ENCODE assay signal across 1 cellular context in the genomic region with DNA sequence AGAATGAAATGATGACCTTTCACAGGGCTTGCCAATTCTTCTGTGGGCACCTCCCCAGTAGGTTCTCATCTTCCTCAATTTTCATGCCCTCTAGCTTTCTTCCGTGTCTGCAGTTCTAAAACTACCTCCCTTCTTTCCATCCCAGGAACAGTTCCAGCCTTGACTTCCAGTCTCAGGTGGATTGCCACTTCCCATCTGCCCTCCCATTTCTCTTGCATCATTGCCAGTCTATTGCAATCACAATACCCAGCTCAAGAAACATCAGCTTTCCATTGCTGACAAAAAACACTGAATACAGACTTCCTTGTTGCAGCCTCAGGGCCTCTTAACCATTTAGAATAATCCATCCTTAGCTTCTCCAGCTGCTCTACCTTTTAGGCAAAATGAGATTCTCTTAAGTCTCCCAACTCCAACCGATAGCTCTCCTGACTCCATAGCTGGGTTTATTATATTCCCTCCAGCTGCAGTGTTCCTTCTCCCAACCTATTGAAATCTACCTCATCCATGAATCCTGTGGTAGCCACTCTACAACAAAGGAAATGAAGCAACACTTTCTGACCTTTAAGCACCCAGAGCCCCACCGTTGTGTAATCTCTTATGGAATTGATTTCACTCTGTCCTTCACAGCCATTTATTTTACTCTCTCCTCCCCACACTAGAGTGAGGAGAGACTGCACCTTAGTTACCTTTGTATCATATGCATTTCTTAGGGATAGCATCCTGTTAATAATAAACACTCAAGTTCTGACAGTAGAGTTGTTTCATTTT.
TF ChIP-seq lines count a peak whose summit lies in the region.

No MANE protein-coding gene starts in this region.

TF ChIP-seq in HepG2, 621 proteins besides CTCF, POLR2A, EP300 and RAD21 (continued from another document and continues in another):
- TF ChIP-seq SOX13 (IDR thresholded peaks at IDR 0.05) (peak; percentile 65; the same call in 1 of the 2 replicates), SOX13 (CRISPR knock-in tag; conservative IDR thresholded peaks at IDR 0.05 in 1 of 2, IDR thresholded peaks at IDR 0.05 in 1 of 2) (peak in 1 of 2 experiments; percentile 89; a peak in 2 of 4 replicates), NR2F1 (CRISPR knock-in tag; IDR thresholded peaks at IDR 0.05) (peak; percentile 82 to 83), ZNF292 (CRISPR knock-in tag; IDR thresholded peaks at IDR 0.05; ENCODE audit: borderline replicate concordance, low read depth) (0 out of 2 replicates have a peak, but pooled peaks have one; percentile 47), SOX5 (CRISPR knock-in tag; IDR thresholded peaks at IDR 0.05; ENCODE audit: borderline replicate concordance) (peak; percentile 90), ZNF225 (CRISPR knock-in tag; IDR thresholded peaks at IDR 0.05) (no peak), MED1 (CRISPR knock-in tag; IDR thresholded peaks at IDR 0.05) (0 out of 2 replicates have a peak, but pooled peaks have one; percentile 37), NR2F6 (IDR thresholded peaks at IDR 0.05) (peak; percentile 86), NR2F6 (CRISPR knock-in tag; IDR thresholded peaks at IDR 0.05) (peak; percentile 69), NCOA2 (CRISPR knock-in tag; IDR thresholded peaks at IDR 0.05) (peak; percentile 43; the same call in 1 of the 2 replicates), SP2 (CRISPR knock-in tag; IDR thresholded peaks at IDR 0.05) (no peak), HMGXB3 (CRISPR knock-in tag; IDR thresholded peaks at IDR 0.05; ENCODE audit: borderline replicate concordance) (no peak), HDAC1 (CRISPR knock-in tag; IDR thresholded peaks at IDR 0.05) (0 out of 2 replicates have a peak, but pooled peaks have one; percentile 19), KLF12 (CRISPR knock-in tag; IDR thresholded peaks at IDR 0.05; ENCODE audit: borderline replicate concordance) (no peak), BORCS8-MEF2B (CRISPR knock-in tag; IDR thresholded peaks at IDR 0.05) (no peak), ARID5B (CRISPR knock-in tag; IDR thresholded peaks at IDR 0.05) (peak; percentile 77), SALL1 (CRISPR knock-in tag; IDR thresholded peaks at IDR 0.05) (peak; percentile 35; the same call in 1 of the 2 replicates), GABPA (IDR thresholded peaks at IDR 0.05; ENCODE audit: low read depth, low read length) (no peak), GABPA (CRISPR knock-in tag; IDR thresholded peaks at IDR 0.05; ENCODE audit: low read depth) (peak; percentile 63), BCL6 (CRISPR knock-in tag; IDR thresholded peaks at IDR 0.05) (peak; percentile 40; the same call in 1 of the 2 replicates), PCBP2 (optimal IDR thresholded peaks at IDR 0.05; ENCODE audit: low read depth, low read length, poor library complexity, severe bottlenecking) (no peak), ONECUT2 (CRISPR knock-in tag; IDR thresholded peaks at IDR 0.05) (peak; percentile 37; the same call in 1 of the 2 replicates), PAXIP1 (CRISPR knock-in tag; conservative IDR thresholded peaks at IDR 0.05) (peak; percentile 35), PHF21A (CRISPR knock-in tag; IDR thresholded peaks at IDR 0.05) (peak; percentile 40; the same call in 1 of the 2 replicates), SAP130 (CRISPR knock-in tag; IDR thresholded peaks at IDR 0.05; ENCODE audit: low read depth) (peak; percentile 16; the same call in 1 of the 2 replicates), NR2C2 (CRISPR knock-in tag; IDR thresholded peaks at IDR 0.05; ENCODE audit: borderline replicate concordance) (peak; percentile 36; the same call in 1 of the 2 replicates), ELF3 (CRISPR knock-in tag; IDR thresholded peaks at IDR 0.05) (0 out of 2 replicates have a peak, but pooled peaks have one; percentile 15), TEF (CRISPR knock-in tag; IDR thresholded peaks at IDR 0.05) (peak; percentile 84), NONO (IDR thresholded peaks at IDR 0.05) (no peak), NONO (CRISPR knock-in tag; conservative IDR thresholded peaks at IDR 0.05) (0 out of 2 replicates have a peak, but pooled peaks have one; percentile 31), ZNF558 (CRISPR knock-in tag; IDR thresholded peaks at IDR 0.05; ENCODE audit: borderline replicate concordance) (no peak), ASH2L (IDR thresholded peaks at IDR 0.05; ENCODE audit: insufficient read length, low read depth, low read length) (no peak), ZNF430 (CRISPR knock-in tag; IDR thresholded peaks at IDR 0.05) (no peak), TARDBP (CRISPR knock-in tag; IDR thresholded peaks at IDR 0.05) (peak; percentile 53; the same call in 1 of the 2 replicates), ZMYM4 (CRISPR knock-in tag; IDR thresholded peaks at IDR 0.05) (peak; percentile 22; the same call in 1 of the 2 replicates), POGZ (CRISPR knock-in tag; IDR thresholded peaks at IDR 0.05) (no peak), TRIM24 (CRISPR knock-in tag; IDR thresholded peaks at IDR 0.05) (peak; percentile 86), RARA (CRISPR knock-in tag; IDR thresholded peaks at IDR 0.05) (peak; percentile 55; the same call in 1 of the 2 replicates), HNF4G (IDR thresholded peaks at IDR 0.05; ENCODE audit: borderline replicate concordance, low read depth, low read length) (peak; percentile 70), HNF4G (CRISPR knock-in tag; IDR thresholded peaks at IDR 0.05; ENCODE audit: borderline replicate concordance, low read depth) (no peak), CEBPB (IDR thresholded peaks at IDR 0.05; ENCODE audit: borderline replicate concordance, low read depth, low read length) (peak; percentile 96), ETV5 (CRISPR knock-in tag; IDR thresholded peaks at IDR 0.05; ENCODE audit: borderline replicate concordance) (peak; percentile 82; the same call in 1 of the 2 replicates)
- TF ChIP-seq, protein P1, sequence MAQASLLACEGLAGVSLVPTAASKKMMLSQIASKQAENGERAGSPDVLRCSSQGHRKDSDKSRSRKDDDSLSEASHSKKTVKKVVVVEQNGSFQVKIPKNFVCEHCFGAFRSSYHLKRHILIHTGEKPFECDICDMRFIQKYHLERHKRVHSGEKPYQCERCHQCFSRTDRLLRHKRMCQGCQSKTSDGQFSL (CRISPR knock-in tag; IDR thresholded peaks at IDR 0.05), result no peak
- TF ChIP-seq, protein P2, sequence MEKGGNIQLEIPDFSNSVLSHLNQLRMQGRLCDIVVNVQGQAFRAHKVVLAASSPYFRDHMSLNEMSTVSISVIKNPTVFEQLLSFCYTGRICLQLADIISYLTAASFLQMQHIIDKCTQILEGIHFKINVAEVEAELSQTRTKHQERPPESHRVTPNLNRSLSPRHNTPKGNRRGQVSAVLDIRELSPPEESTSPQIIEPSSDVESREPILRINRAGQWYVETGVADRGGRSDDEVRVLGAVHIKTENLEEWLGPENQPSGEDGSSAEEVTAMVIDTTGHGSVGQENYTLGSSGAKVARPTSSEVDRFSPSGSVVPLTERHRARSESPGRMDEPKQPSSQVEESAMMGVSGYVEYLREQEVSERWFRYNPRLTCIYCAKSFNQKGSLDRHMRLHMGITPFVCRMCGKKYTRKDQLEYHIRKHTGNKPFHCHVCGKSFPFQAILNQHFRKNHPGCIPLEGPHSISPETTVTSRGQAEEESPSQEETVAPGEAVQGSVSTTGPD (CRISPR knock-in tag; IDR thresholded peaks at IDR 0.05), result no peak
- TF ChIP-seq, protein P3, sequence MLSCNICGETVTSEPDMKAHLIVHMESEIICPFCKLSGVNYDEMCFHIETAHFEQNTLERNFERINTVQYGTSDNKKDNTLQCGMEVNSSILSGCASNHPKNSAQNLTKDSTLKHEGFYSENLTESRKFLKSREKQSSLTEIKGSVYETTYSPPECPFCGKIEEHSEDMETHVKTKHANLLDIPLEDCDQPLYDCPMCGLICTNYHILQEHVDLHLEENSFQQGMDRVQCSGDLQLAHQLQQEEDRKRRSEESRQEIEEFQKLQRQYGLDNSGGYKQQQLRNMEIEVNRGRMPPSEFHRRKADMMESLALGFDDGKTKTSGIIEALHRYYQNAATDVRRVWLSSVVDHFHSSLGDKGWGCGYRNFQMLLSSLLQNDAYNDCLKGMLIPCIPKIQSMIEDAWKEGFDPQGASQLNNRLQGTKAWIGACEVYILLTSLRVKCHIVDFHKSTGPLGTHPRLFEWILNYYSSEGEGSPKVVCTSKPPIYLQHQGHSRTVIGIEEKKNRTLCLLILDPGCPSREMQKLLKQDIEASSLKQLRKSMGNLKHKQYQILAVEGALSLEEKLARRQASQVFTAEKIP (CRISPR knock-in tag; IDR thresholded peaks at IDR 0.05; ENCODE audit: borderline replicate concordance), result no peak
